8 cellular contexts compared by ENCODE assay signal in genomic region chr19:1274852-1275259, GRCh38. TPM values are rescaled to one million over a fixed set of nuclear protein-coding genes. Genes with fewer than 3 reads are reported as not detected.
DNase-seq lines count a peak whose midpoint lies in the region; ATAC-seq and TF ChIP-seq lines count a peak whose summit lies in the region.

No MANE protein-coding gene starts in this region.

- H2BK5ac ChIP-seq in trophoblast cell (ENCODE audit: low read depth, low read length, poor library complexity) = peak overlapping the region; percentile 74

- ATAC-seq in GM18870 (IDR thresholded peaks at IDR 0.05; ENCODE audit: unreplicated experiment) (peak; percentile 1), HG02763 (IDR thresholded peaks at IDR 0.05; ENCODE audit: unreplicated experiment) (no peak)

- H3K4me2 ChIP-seq in trophoblast cell (ENCODE audit: low read length) = peak overlapping the region; percentile 85

- TF ChIP-seq CTCF in RWPE1 (conservative IDR thresholded peaks at IDR 0.05; ENCODE audit: low read depth) = no peak
- TF ChIP-seq CTCF in esophagus muscularis mucosa (IDR thresholded peaks at IDR 0.05) = no peak

- H3K36me3 ChIP-seq in esophagus muscularis mucosa = peaks cover 34 to 73% (median 69%) of the 10 kb centered on the region in 4 donors
- H3K36me3 ChIP-seq in trophoblast cell (ENCODE audit: control insufficient read depth in 1 of 2, insufficient read depth in 2 of 2, low read length in 2 of 2) = peaks cover 52 to 53% of the 10 kb centered on the region in 2 experiments

- peak overlapping the region; percentile 92 for H4K12ac ChIP-seq in trophoblast cell (ENCODE audit: low read depth, low read length)

- peak overlapping the region; percentile 88 for H3K9ac ChIP-seq in trophoblast cell (ENCODE audit: low read length)

- H2BK120ac ChIP-seq in trophoblast cell (ENCODE audit: insufficient read depth, low read length, poor library complexity) = peak overlapping the region; percentile 54

- H3K4me3 ChIP-seq in esophagus muscularis mucosa (peak overlapping the region; percentile 53 to 70 (median 70)), trophoblast cell (ENCODE audit: low read depth, low read length) (peak overlapping the region; percentile 69)

- H4K91ac ChIP-seq in trophoblast cell (ENCODE audit: low read depth, low read length) = peak overlapping the region; percentile 90

- H3K79me1 ChIP-seq in trophoblast cell (ENCODE audit: low read length) = peaks cover 15% of the 10 kb centered on the region

- H3K4me1 ChIP-seq in esophagus muscularis mucosa (peaks cover 60 to 82% (median 71%) of the 10 kb centered on the region in 4 donors), trophoblast cell (ENCODE audit: control insufficient read depth in 1 of 2, insufficient read depth in 2 of 2, low read length in 2 of 2) (peaks cover 22 to 26% of the 10 kb centered on the region in 2 experiments)

- peaks cover 16% of the 10 kb centered on the region for H3K79me2 ChIP-seq in trophoblast cell (ENCODE audit: control insufficient read depth, insufficient read depth, low read length, poor library complexity)

- CTCF ChIA-PET in RWPE1 (lab: Yijun Ruan, JAX) = no interaction called here

- no peak overlapping the region for H3K23ac ChIP-seq in trophoblast cell (ENCODE audit: low read length)

- H2BK12ac ChIP-seq in trophoblast cell (ENCODE audit: low read length) = no peak overlapping the region

- peak; percentile 28 for TF ChIP-seq POLR2A in esophagus muscularis mucosa (IDR thresholded peaks at IDR 0.05; ENCODE audit: low read depth)

- POLR2A ChIA-PET in RWPE1 (lab: Yijun Ruan, JAX; ENCODE audit: low non-redundant PET) = no interaction called here

- H3K9me3 ChIP-seq in esophagus muscularis mucosa (no peaks in the 10 kb centered on the region), trophoblast cell (ENCODE audit: insufficient read depth, low read depth, low read length) (no peaks in the 10 kb centered on the region)

- no peak for DNase-seq in RWPE1 (ENCODE audit: low spot score)
- no peak for DNase-seq in esophagus muscularis mucosa (ENCODE audit: extremely low spot score)
- DNase-seq in trophoblast cell = no peak
- no peak for DNase-seq in NOMO-1 treated with DMSO at 0.1 percent for 48 hours (lab: John Stamatoyannopoulos, UW; ENCODE audit: unreplicated experiment)
- no peak for DNase-seq in HPDE6-E6E7 (ENCODE audit: extremely low spot score)
- DNase-seq in GM19238 (ENCODE audit: insufficient read length, low spot score) = no peak

- peak overlapping the region; percentile 77 for H3K14ac ChIP-seq in trophoblast cell (ENCODE audit: low read length)

- intact Hi-C loops in esophagus muscularis mucosa (cut with DNase I) = no loop called here

- H4K8ac ChIP-seq in trophoblast cell (ENCODE audit: low read depth, low read length) = peak overlapping the region; percentile 95

- peak overlapping the region; percentile 81 for H2AK5ac ChIP-seq in trophoblast cell (ENCODE audit: low read length)

- peak overlapping the region; percentile 100 for H3K27ac ChIP-seq in RWPE1
- peak overlapping the region; percentile 97 to 100 (median 100) for H3K27ac ChIP-seq in esophagus muscularis mucosa (replicated peaks in 1 of 4)
- H3K27ac ChIP-seq in trophoblast cell (ENCODE audit: low read depth, low read length) = peak overlapping the region; percentile 88

- TF ChIP-seq EP300 in esophagus muscularis mucosa (IDR thresholded peaks at IDR 0.05) = no peak

- WGBS in esophagus muscularis mucosa = 44% methylated on average over 20 of the region's 44 CpGs
- WGBS in trophoblast cell (ENCODE audit: extremely low coverage, insufficient coverage, insufficient read length) = no CpG with 5 or more reads among the region's 44 CpGs

- H3K4ac ChIP-seq in trophoblast cell (ENCODE audit: low read depth, low read length) = peak overlapping the region; percentile 82

- peak overlapping the region; percentile 77 for H3K18ac ChIP-seq in trophoblast cell (ENCODE audit: low read length)

- H3K27me3 ChIP-seq in esophagus muscularis mucosa (no peaks in the 10 kb centered on the region), trophoblast cell (ENCODE audit: insufficient read depth, low read length) (no peaks in the 10 kb centered on the region)

- peak overlapping the region; percentile 58 for H2AFZ ChIP-seq in trophoblast cell (ENCODE audit: insufficient read depth, low read length, poor library complexity)

RNA-seq across cellular contexts. Expression of gene FAM174C, which starts 0.5 kb away (rescaled TPM):
- total RNA-seq in esophagus muscularis mucosa = 10 to 100 TPM; 24.9 to 58.9 (median 43.6) TPM
- polyA plus RNA-seq in trophoblast cell (2013) = 58.5 and 63.2 TPM in 2 replicates

RNA-seq across cellular contexts. Expression of gene CIRBP, which starts 5.7 kb away (rescaled TPM):
- 100 to 1,000 TPM; 236 to 601 (median 429) TPM for total RNA-seq in esophagus muscularis mucosa
- 116 and 120 TPM in 2 replicates for polyA plus RNA-seq in trophoblast cell (2013)

RNA-seq across cellular contexts. Expression of gene EFNA2, which starts 10.8 kb away (rescaled TPM):
- not detected for total RNA-seq in esophagus muscularis mucosa
- polyA plus RNA-seq in trophoblast cell (2013) = 7.2 and 7.3 TPM in 2 replicates

RNA-seq across cellular contexts. Expression of gene MIDN, which starts 26.5 kb away (rescaled TPM):
- 10 to 100 TPM; 20.3 to 72.2 (median 31.8) TPM for total RNA-seq in esophagus muscularis mucosa
- polyA plus RNA-seq in trophoblast cell (2013) = 159 and 165 TPM in 2 replicates

RNA-seq across cellular contexts. Expression of gene ATP5F1D, which starts 33.3 kb away (rescaled TPM):
- total RNA-seq in esophagus muscularis mucosa = 100 to 1,000 TPM in 2 of 4 donors, 10 to 100 TPM in 2; 77.5 to 140 (median 109) TPM
- polyA plus RNA-seq in trophoblast cell (2013) = 106 and 107 TPM in 2 replicates
